Comparison of ENCODE assay signal across 25 cellular contexts in the genomic region with DNA sequence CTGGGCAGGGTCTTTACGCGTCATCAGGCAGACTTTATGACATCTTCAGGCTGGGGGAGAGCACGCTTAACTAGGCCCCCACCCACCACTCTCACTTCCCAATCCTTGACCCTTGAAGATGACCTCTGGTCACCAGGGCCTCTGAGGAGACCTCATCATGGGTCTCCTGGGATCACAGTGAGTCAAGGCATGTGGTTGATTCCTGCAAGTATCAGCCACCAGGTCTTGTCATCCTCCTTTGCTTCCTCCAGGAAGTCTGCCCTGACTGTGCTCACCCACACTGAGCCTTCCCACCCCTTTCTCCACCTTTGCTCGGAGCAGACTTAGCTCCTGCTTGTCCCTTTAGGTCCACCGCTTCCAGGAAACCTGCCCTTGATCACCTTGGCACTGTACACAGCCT.
"Had no signal": no experiment of that assay in that cellular context is flagged by ENCODE, and none has a peak within 500 bp of the region (broad histone marks: within the 10 kb centered on the region; RNA-seq: fewer than 3 reads in every experiment).

No MANE protein-coding gene starts in this region.

- ATAC-seq: activated naive CD8-positive, alpha-beta T cell treated with anti-CD3 and anti-CD28 coated beads, Interleukin-2, amount 50 U/mL, for 24 hours; esophagus mucosa; gastroesophageal sphincter; naive thymus-derived CD8-positive, alpha-beta T cell; sciatic nerve had no signal

- H3K27me3 ChIP-seq: gastroesophageal sphincter, vagina had no signal

- H3K9me3 Mint-ChIP-seq: activated CD4-positive, alpha-beta memory T cell treated with anti-CD3 and anti-CD28 coated beads for 36 hours; activated naive CD8-positive, alpha-beta T cell treated with anti-CD3 and anti-CD28 coated beads, Interleukin-2, amount 50 U/mL, for 24 hours; naive thymus-derived CD8-positive, alpha-beta T cell; type B pancreatic cell had no signal

- H3K9me3 ChIP-seq: gastroesophageal sphincter, left ventricle myocardium inferior, thoracic aorta, vagina had no signal

- H3K4me2 ChIP-seq: smooth muscle cell had no signal

- H3K27me3 Mint-ChIP-seq: activated CD4-positive, alpha-beta memory T cell treated with anti-CD3 and anti-CD28 coated beads for 36 hours; activated naive CD8-positive, alpha-beta T cell treated with anti-CD3 and anti-CD28 coated beads, Interleukin-2, amount 50 U/mL, for 24 hours; naive thymus-derived CD8-positive, alpha-beta T cell; type B pancreatic cell had no signal

- DNase-seq: activated CD4-positive, alpha-beta memory T cell treated with anti-CD3 and anti-CD28 coated beads for 36 hours; activated CD4-positive, alpha-beta T cell treated with anti-CD3 and anti-CD28 coated beads for 4 hours; activated CD4-positive, CD25-positive, alpha-beta regulatory T cell; activated effector memory CD4-positive, alpha-beta T cell treated with Interleukin-2 at 50 U/mL for 16 hours; activated naive CD4-positive, alpha-beta T cell treated with anti-CD3 and anti-CD28 coated beads, Interleukin-2, amount 50 U/mL, for 16 hours; activated naive CD8-positive, alpha-beta T cell treated with anti-CD3 and anti-CD28 coated beads, Interleukin-2, amount 50 U/mL, for 24 hours; activated T-cell treated with anti-CD3 and anti-CD28 coated beads, Interleukin-2, amount 50 U/mL, for 48 hours; effector memory CD4-positive, alpha-beta T cell; head of caudate nucleus; hypothalamus; left ventricle myocardium inferior; naive thymus-derived CD8-positive, alpha-beta T cell; stimulated activated CD4-positive, alpha-beta T cell treated with anti-CD3 and anti-CD28 coated beads, Interleukin-15, amount 100 ng/mL, for 24 hours; stimulated activated CD8-positive, alpha-beta memory T cell treated with anti-CD3 and anti-CD28 coated beads, Interleukin-4, amount 100 ng/mL, for 48 hours; stimulated activated naive CD4-positive, alpha-beta T cell treated with Interleukin-2 at 50 U/mL for 16 hours; T-helper 9 cell had no signal

- H3K27ac Mint-ChIP-seq: activated CD4-positive, alpha-beta memory T cell treated with anti-CD3 and anti-CD28 coated beads for 36 hours; activated naive CD8-positive, alpha-beta T cell treated with anti-CD3 and anti-CD28 coated beads, Interleukin-2, amount 50 U/mL, for 24 hours; mesothelial cell of epicardium; type B pancreatic cell had no signal

- H3K4me3 Mint-ChIP-seq: activated CD4-positive, alpha-beta memory T cell treated with anti-CD3 and anti-CD28 coated beads for 36 hours; activated naive CD8-positive, alpha-beta T cell treated with anti-CD3 and anti-CD28 coated beads, Interleukin-2, amount 50 U/mL, for 24 hours; mesothelial cell of epicardium; naive thymus-derived CD8-positive, alpha-beta T cell; type B pancreatic cell had no signal

- H3K27ac ChIP-seq: gastroesophageal sphincter, left ventricle myocardium inferior, thoracic aorta, vagina had no signal

- H3K4me1 Mint-ChIP-seq: mesothelial cell of epicardium had no signal

- H3K4me1 ChIP-seq: gastroesophageal sphincter, left ventricle myocardium inferior, vagina had no signal

- H3K4me3 ChIP-seq: gastroesophageal sphincter, left ventricle myocardium inferior, smooth muscle cell, thoracic aorta, vagina had no signal

- FAIRE-seq: endothelial cell of umbilical vein had no signal
